8 cellular contexts compared by ENCODE assay signal in genomic region chr5:36414869-36415282, GRCh38.
A peak's percentile ranks its signal among the peaks of the same experiment; 100 is the strongest.
DNase-seq lines count a peak whose midpoint lies in the region; ATAC-seq and TF ChIP-seq lines count a peak whose summit lies in the region.

No MANE protein-coding gene starts in this region.

- in situ Hi-C loops in GM23248 (cut with MboI) = no loop called here

- H3K27me3 ChIP-seq in GM23248 (replicated peaks; ENCODE audit: insufficient read depth) (no peaks in the 10 kb centered on the region), psoas muscle (ENCODE audit: insufficient read depth in 3 of 3, low read length in 2 of 3) (no peaks in the 10 kb centered on the region)

- H3K4me3 ChIP-seq in GM23248 (no peak overlapping the region), OCI-LY7 (ENCODE audit: low read depth, low read length, poor library complexity, severe bottlenecking) (no peak overlapping the region), fibroblast of mammary gland (ENCODE audit: control insufficient read depth, low read depth, low read length) (no peak overlapping the region), psoas muscle (no peak overlapping the region)

- CTCF ChIA-PET in OCI-LY7 (lab: Charles Lee; ENCODE audit: unreplicated experiment) = no interaction called here

- H3K4me2 ChIP-seq in GM23248 (ENCODE audit: unreplicated experiment) (no peak overlapping the region), OCI-LY7 (ENCODE audit: low read length) (no peak overlapping the region)

- H3K79me2 ChIP-seq in GM23248 (ENCODE audit: insufficient read depth) (no peaks in the 10 kb centered on the region), OCI-LY7 (ENCODE audit: insufficient read depth, low read depth, low read length) (no peaks in the 10 kb centered on the region)

- ATAC-seq in psoas muscle = peak; percentile 57 to 88 (median 72)
- no peak for ATAC-seq in GM18498 (IDR thresholded peaks at IDR 0.05; ENCODE audit: unreplicated experiment)
- no peak for ATAC-seq in GM18907 (IDR thresholded peaks at IDR 0.05; ENCODE audit: unreplicated experiment)
- ATAC-seq in HG02610 (IDR thresholded peaks at IDR 0.05; ENCODE audit: unreplicated experiment) = no peak

- DNase-seq in GM23248 (peak; percentile 82), OCI-LY7 (ENCODE audit: low spot score) (peak; percentile 45), fibroblast of mammary gland (ENCODE audit: low read depth) (peak; percentile 74), psoas muscle (no peak)

- H3K27ac ChIP-seq in 22Rv1 (no peak overlapping the region), GM23248 (no peak overlapping the region), OCI-LY7 (ENCODE audit: low read depth, low read length, poor library complexity, severe bottlenecking) (no peak overlapping the region), psoas muscle (no peak overlapping the region)

- H3K9me2 ChIP-seq in GM23248 (ENCODE audit: insufficient read depth) (no peaks in the 10 kb centered on the region), OCI-LY7 (ENCODE audit: insufficient read depth, low read length) (no peaks in the 10 kb centered on the region; the same call in 1 of the 2 replicates)

- no peaks in the 10 kb centered on the region for H3K9me3 ChIP-seq in GM23248 (ENCODE audit: low read depth)
- H3K9me3 ChIP-seq in OCI-LY7 (ENCODE audit: low read length) = no peaks in the 10 kb centered on the region
- H3K9me3 ChIP-seq in psoas muscle = no peaks in the 10 kb centered on the region

- BruUV-seq in OCI-LY7 (replicated peaks; lab: Mats Ljungman, UMichigan) = no TSS peak

- H3K36me3 ChIP-seq in GM23248 (ENCODE audit: low read depth) = no peaks in the 10 kb centered on the region
- H3K36me3 ChIP-seq in OCI-LY7 (ENCODE audit: insufficient read depth, low read length) = no peaks in the 10 kb centered on the region
- no peaks in the 10 kb centered on the region for H3K36me3 ChIP-seq in psoas muscle (ENCODE audit: insufficient read depth in 1 of 2, low read depth in 1 of 2)

- no peaks in the 10 kb centered on the region for H3F3A ChIP-seq in GM23248 (ENCODE audit: insufficient read depth)

- TF ChIP-seq CTCF in 22Rv1 (IDR thresholded peaks at IDR 0.05) (peak; percentile 81), OCI-LY7 (conservative IDR thresholded peaks at IDR 0.05; ENCODE audit: low read length) (peak; percentile 86), fibroblast of mammary gland (conservative IDR thresholded peaks at IDR 0.05; ENCODE audit: control insufficient read depth, insufficient read depth, low read depth, low read length) (peak; percentile 48), psoas muscle (IDR thresholded peaks at IDR 0.05) (peak; percentile 59)

- H3K4me1 ChIP-seq in GM23248 (ENCODE audit: insufficient read depth) = peaks cover 7% of the 10 kb centered on the region; the same call in 1 of the 2 replicates
- H3K4me1 ChIP-seq in OCI-LY7 (ENCODE audit: insufficient read depth, low read length, poor library complexity, severe bottlenecking) = no peaks in the 10 kb centered on the region
- H3K4me1 ChIP-seq in psoas muscle = peaks cover 5% of the 10 kb centered on the region

- H2AFZ ChIP-seq in GM23248 (no peak overlapping the region), OCI-LY7 (ENCODE audit: low read length) (no peak overlapping the region)

- H3K9ac ChIP-seq in GM23248 = no peak overlapping the region

- POLR2A ChIA-PET in OCI-LY7 (lab: Charles Lee) = interaction anchor here (0.7 to 1.2 kb wide), 3 partner anchors 336 to 1136 kb away, joined by 3 to 4 read pairs (median 3); no protein-coding TSS in a partner anchor

- H4K20me1 ChIP-seq in GM23248 (ENCODE audit: insufficient read depth) (no peaks in the 10 kb centered on the region), OCI-LY7 (ENCODE audit: insufficient read depth, low read length) (no peaks in the 10 kb centered on the region)

- WGBS in GM23248 (ENCODE audit: low coverage in 1 of 2, low lambda C conversion rate in 2 of 2, missing lambda C conversion rate in 2 of 2), 2 experiments = 16% methylated on average over 3 of the region's 3 CpGs
- WGBS in psoas muscle, 3 donors = 24 to 29% (median 26%) methylated on average over 3 of the region's 3 CpGs

- intact Hi-C loops in OCI-LY7 (cut with micrococcal nuclease; ENCODE audit: unreplicated experiment) = loop anchor here (2.0 to 5.0 kb wide), 2 partner anchors 92 to 282 kb away; no protein-coding TSS in a partner anchor
- intact Hi-C loops in psoas muscle (cut with DNase I) = loop anchor here in 1 of 2 donors (1.0 to 10.0 kb wide), 3 partner anchors 92 to 281 kb away; partner anchors contain the start of gene SLC1A3

Comparison
In these comparisons a context has a peak if more than half of its experiments do, and no peak if none do; other contexts are left out.
1. DNase-seq: peak in GM23248 (single experiment), OCI-LY7 (single experiment) and fibroblast of mammary gland (single experiment); none in psoas muscle (0 of 2).
2. ATAC-seq: peak in psoas muscle (4 of 4); none in GM18498 (single experiment), GM18907 (single experiment) and HG02610 (single experiment).
3. Peak in every context shown above with its lines, with median percentiles within 50 percentile points of each other: CTCF ChIP-seq.